ENCODE assay signal across 15 cellular contexts in the genomic region with DNA sequence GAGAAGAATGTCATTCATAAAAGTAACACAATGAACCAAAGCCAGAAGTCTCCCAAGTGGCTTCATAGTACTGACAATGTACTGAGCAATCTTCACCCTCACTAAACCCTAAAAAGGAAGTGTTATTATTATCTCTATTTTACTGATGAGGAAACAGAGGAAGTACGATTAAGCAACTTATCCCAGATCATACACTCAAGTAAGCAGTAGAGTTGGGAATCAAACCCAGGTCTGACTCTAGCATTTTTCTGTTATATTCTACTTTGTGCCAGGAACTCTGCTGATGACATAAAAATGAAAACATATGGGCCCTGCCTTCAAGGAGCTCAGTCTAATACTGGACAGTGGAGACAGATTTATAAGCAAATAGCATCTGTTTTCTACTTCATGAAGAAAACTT.
DNase-seq lines count a peak whose midpoint lies in the region; ATAC-seq and TF ChIP-seq lines count a peak whose summit lies in the region.
"Had no signal": no experiment of that assay in that cellular context is flagged by ENCODE, and none has a peak within 500 bp of the region (broad histone marks: within the 10 kb centered on the region; RNA-seq: fewer than 3 reads in every experiment).

No MANE protein-coding gene starts in this region.

- no peak overlapping the region for H3K4me2 ChIP-seq in mammary epithelial cell (ENCODE audit: insufficient read depth, low read depth, low read length)

- no peaks in the 10 kb centered on the region for H3K9me3 ChIP-seq in mammary epithelial cell (replicated peaks; ENCODE audit: insufficient read depth, low read length)
- H3K9me3 ChIP-seq: gastroesophageal sphincter had no signal

- intact Hi-C loops in MCF 10A (cut with micrococcal nuclease) (no loop called here), mammary epithelial cell (cut with micrococcal nuclease) (no loop called here), left colon (cut with DNase I, micrococcal nuclease) (no loop called here), lower leg skin (cut with DNase I; ENCODE audit: low total_unique reads) (no loop called here)

- H3K4me1 Mint-ChIP-seq in MCF 10A (ENCODE audit: insufficient read depth, unreplicated experiment) (peaks cover 13% of the 10 kb centered on the region), brain (peaks cover 62% of the 10 kb centered on the region)
- H3K4me1 Mint-ChIP-seq in natural killer cell treated with Interleukin-12 subunit alpha and Interleukin-12 subunit beta and Interleukin-15 and Interleukin-18, amount 100 ng/mL, for 72 hours (ENCODE audit: low read depth in 2 of 2) = peaks cover 36 to 39% of the 10 kb centered on the region in 2 donors

- POLR2A ChIA-PET in MCF 10A (lab: Yijun Ruan, JAX) = no interaction called here

- H3K27me3 Mint-ChIP-seq in MCF 10A (ENCODE audit: insufficient read depth, unreplicated experiment) = no peaks in the 10 kb centered on the region
- no peaks in the 10 kb centered on the region for H3K27me3 Mint-ChIP-seq in brain
- no peaks in the 10 kb centered on the region for H3K27me3 Mint-ChIP-seq in natural killer cell treated with Interleukin-12 subunit alpha and Interleukin-12 subunit beta and Interleukin-15 and Interleukin-18, amount 100 ng/mL, for 72 hours

- no peaks in the 10 kb centered on the region for H3K36me3 ChIP-seq in mammary epithelial cell (ENCODE audit: insufficient read depth, low read length)

- CTCF ChIA-PET in MCF 10A (lab: Yijun Ruan, JAX) = no interaction called here
- CTCF ChIA-PET in mammary epithelial cell (lab: Charles Lee; ENCODE audit: low non-redundant PET) = no interaction called here

- H3K27ac Mint-ChIP-seq in MCF 10A (ENCODE audit: low read depth, unreplicated experiment) = no peak overlapping the region
- H3K27ac Mint-ChIP-seq in brain = no peak overlapping the region
- peak overlapping the region; percentile 11 to 65 for H3K27ac Mint-ChIP-seq in natural killer cell treated with Interleukin-12 subunit alpha and Interleukin-12 subunit beta and Interleukin-15 and Interleukin-18, amount 100 ng/mL, for 72 hours

- no peak for ATAC-seq in natural killer cell treated with Interleukin-12 subunit alpha and Interleukin-12 subunit beta and Interleukin-15 and Interleukin-18, amount 100 ng/mL, for 72 hours
- ATAC-seq in left colon = no peak
- ATAC-seq: gastroesophageal sphincter had no signal

- DNase-seq in MCF 10A (ENCODE audit: unreplicated experiment) = peak; percentile 14
- no peak for DNase-seq in mammary epithelial cell
- DNase-seq in NOMO-1 treated with DMSO at 0.1 percent for 48 hours (lab: John Stamatoyannopoulos, UW; ENCODE audit: unreplicated experiment) = peak; percentile 65
- DNase-seq in natural killer cell treated with Interleukin-12 subunit alpha and Interleukin-12 subunit beta and Interleukin-15 and Interleukin-18, amount 100 ng/mL, for 72 hours (ENCODE audit: low spot score) = no peak
- DNase-seq in left colon = no peak
- DNase-seq in lower leg skin (ENCODE audit: low spot score in 2 of 2) = no peak
- DNase-seq in activated CD4-positive, alpha-beta T cell treated with anti-CD3 and anti-CD28 coated beads for 48 hours = no peak
- DNase-seq: anterior cingulate cortex, H7, NCI-H2029, NCI-H82, SHP77 treated with DMSO at 0.1 percent for 48 hours had no signal

- no peaks in the 10 kb centered on the region for H3K27me3 ChIP-seq in mammary epithelial cell (ENCODE audit: insufficient read depth, low read length)
- H3K27me3 ChIP-seq: gastroesophageal sphincter had no signal

- H3K9me3 Mint-ChIP-seq in MCF 10A (ENCODE audit: unreplicated experiment) = no peaks in the 10 kb centered on the region
- no peaks in the 10 kb centered on the region for H3K9me3 Mint-ChIP-seq in brain
- H3K9me3 Mint-ChIP-seq in natural killer cell treated with Interleukin-12 subunit alpha and Interleukin-12 subunit beta and Interleukin-15 and Interleukin-18, amount 100 ng/mL, for 72 hours = no peaks in the 10 kb centered on the region

- WGBS in mammary epithelial cell (ENCODE audit: low coverage, missing lambda C conversion rate) = 82% methylated on average over 1 of the region's 1 CpG
- WGBS in lower leg skin, 2 donors = 67 to 71% methylated on average over 1 of the region's 1 CpG

- BruUV-seq in MCF 10A (replicated peaks; lab: Mats Ljungman, UMichigan) = no TSS peak
- no TSS peak for BruUV-seq in mammary epithelial cell (replicated peaks; lab: Mats Ljungman, UMichigan)

- no peak for TF ChIP-seq POLR2A in lower leg skin (IDR thresholded peaks at IDR 0.05)

- H3K27ac ChIP-seq in mammary epithelial cell (ENCODE audit: insufficient read depth, low read depth, low read length) = no peak overlapping the region
- H3K27ac ChIP-seq: gastroesophageal sphincter, VCaP had no signal

- no peaks in the 10 kb centered on the region for H3K79me2 ChIP-seq in mammary epithelial cell (ENCODE audit: insufficient read depth, low read length)

- H4K20me1 ChIP-seq in mammary epithelial cell (ENCODE audit: insufficient read depth, low read length) = no peaks in the 10 kb centered on the region

- dilution Hi-C loops in mammary epithelial cell (cut with HindIII; ENCODE audit: low sequenced_read_pairs) = no loop called here

- TF ChIP-seq CTCF in MCF 10A (IDR thresholded peaks at IDR 0.05; ENCODE audit: unreplicated experiment) (no peak), mammary epithelial cell (conservative IDR thresholded peaks at IDR 0.05 in 1 of 2, IDR thresholded peaks at IDR 0.05 in 1 of 2; ENCODE audit: extremely low read depth in 1 of 2, insufficient read depth in 1 of 2, low read depth in 1 of 2, low read length in 2 of 2) (no peak), brain (conservative IDR thresholded peaks at IDR 0.05) (no peak), lower leg skin (IDR thresholded peaks at IDR 0.05) (no peak)

- in situ Hi-C loops in mammary epithelial cell (cut with MboI; ENCODE audit: low sequenced_read_pairs in 2 of 2) = no loop called here

- no peak overlapping the region for H3K4me3 ChIP-seq in mammary epithelial cell (replicated peaks in 1 of 3; ENCODE audit: insufficient read depth in 1 of 3, low read depth in 2 of 3, low read length in 3 of 3)
- H3K4me3 ChIP-seq in lower leg skin (ENCODE audit: low read depth, poor library complexity, severe bottlenecking) = no peak overlapping the region
- H3K4me3 ChIP-seq: gastroesophageal sphincter had no signal

- H3K4me1 ChIP-seq in mammary epithelial cell (ENCODE audit: insufficient read depth, low read length) = peaks cover 6% of the 10 kb centered on the region

- H3K4me3 Mint-ChIP-seq in MCF 10A (ENCODE audit: unreplicated experiment) (no peak overlapping the region), brain (peak overlapping the region in 3 of 5 experiments; percentile 21 to 63 (median 28))
- no peak overlapping the region for H3K4me3 Mint-ChIP-seq in natural killer cell treated with Interleukin-12 subunit alpha and Interleukin-12 subunit beta and Interleukin-15 and Interleukin-18, amount 100 ng/mL, for 72 hours

- no peak overlapping the region for H3K9ac ChIP-seq in mammary epithelial cell (ENCODE audit: insufficient read depth, low read length)

- peaks cover 21% of the 10 kb centered on the region for H3K36me3 Mint-ChIP-seq in MCF 10A (ENCODE audit: insufficient read depth, unreplicated experiment)
- H3K36me3 Mint-ChIP-seq in brain = peaks cover 26% of the 10 kb centered on the region
- H3K36me3 Mint-ChIP-seq in natural killer cell treated with Interleukin-12 subunit alpha and Interleukin-12 subunit beta and Interleukin-15 and Interleukin-18, amount 100 ng/mL, for 72 hours = peaks cover 6% of the 10 kb centered on the region

- no peak overlapping the region for H2AFZ ChIP-seq in mammary epithelial cell (ENCODE audit: low read depth, low read length)

Comparison
In these comparisons a context has a peak if more than half of its experiments do, and no peak if none do; other contexts are left out.
1. DNase-seq: peak in MCF 10A (single experiment) and NOMO-1 treated with DMSO at 0.1 percent for 48 hours (single experiment); none in mammary epithelial cell (single experiment), natural killer cell treated with Interleukin-12 subunit alpha and Interleukin-12 subunit beta and Interleukin-15 and Interleukin-18, amount 100 ng/mL, for 72 hours (single experiment), left colon (0 of 2), lower leg skin (0 of 2) and activated CD4-positive, alpha-beta T cell treated with anti-CD3 and anti-CD28 coated beads for 48 hours (single experiment).
2. H3K27ac Mint-ChIP-seq: peak in natural killer cell treated with Interleukin-12 subunit alpha and Interleukin-12 subunit beta and Interleukin-15 and Interleukin-18, amount 100 ng/mL, for 72 hours (2 of 2); none in MCF 10A (single experiment) and brain (0 of 5).
3. H3K4me3 Mint-ChIP-seq: peak in brain (3 of 5); none in MCF 10A (single experiment) and natural killer cell treated with Interleukin-12 subunit alpha and Interleukin-12 subunit beta and Interleukin-15 and Interleukin-18, amount 100 ng/mL, for 72 hours (single experiment).